Comparison of ENCODE assay signal across 8 cellular contexts in the genomic region with DNA sequence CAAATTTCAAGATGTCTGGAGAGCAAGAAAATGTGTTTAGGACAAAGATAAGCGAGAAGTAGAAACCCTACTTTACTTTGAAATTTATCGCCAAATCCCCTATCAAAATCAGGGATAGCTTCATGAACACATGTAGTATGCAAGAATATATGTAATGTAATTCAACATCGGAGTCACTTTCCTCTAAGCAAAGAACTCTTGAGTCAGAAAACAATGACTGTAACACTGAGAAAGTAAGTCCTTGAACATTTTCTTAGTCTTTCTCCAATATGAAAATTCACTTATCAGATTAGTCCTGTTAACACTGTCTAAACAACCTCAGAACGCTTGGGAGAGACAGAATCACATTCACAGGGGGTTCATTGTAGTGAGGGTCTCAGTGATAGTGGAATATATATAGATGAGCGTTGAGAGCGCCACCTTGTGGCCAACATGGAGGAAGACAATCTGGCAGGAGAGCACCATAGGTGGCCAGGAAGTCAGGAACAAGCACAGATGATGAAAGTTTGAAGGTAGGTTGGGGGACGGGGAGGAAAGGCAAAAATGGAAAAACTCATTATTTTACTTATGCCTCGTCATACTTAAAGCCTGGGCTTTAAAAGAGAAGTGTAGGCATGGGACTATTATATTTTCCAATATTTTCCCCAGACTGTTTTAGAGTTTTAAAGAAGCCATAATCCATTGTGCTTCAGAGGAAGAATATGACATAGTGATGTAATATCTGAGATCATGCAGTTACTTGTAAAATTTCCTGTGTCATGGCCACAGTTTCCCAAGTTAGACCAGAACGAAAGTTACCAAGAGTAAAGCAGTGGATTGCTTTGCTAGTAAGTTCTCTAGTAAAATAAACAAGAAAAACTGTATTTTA.
DNase-seq lines count a peak whose midpoint lies in the region; ATAC-seq and TF ChIP-seq lines count a peak whose summit lies in the region.

No MANE protein-coding gene starts in this region.

- WGBS in endodermal cell (ENCODE audit: insufficient coverage in 1 of 2, insufficient read length in 1 of 2), 2 experiments = 54 to 62% methylated on average over 3 to 9 of the region's 9 CpGs

- H3K27me3 Mint-ChIP-seq in endodermal cell (ENCODE audit: insufficient read depth) (no peaks in the 10 kb centered on the region), type B pancreatic cell (peaks cover 6% of the 10 kb centered on the region)

- peaks cover 17% of the 10 kb centered on the region for H3K9me3 Mint-ChIP-seq in endodermal cell
- H3K9me3 Mint-ChIP-seq in type B pancreatic cell = peaks cover 8% of the 10 kb centered on the region

- DNase-seq in AG08396 (ENCODE audit: low spot score) = peak; percentile 46
- DNase-seq in NCI-H1436 treated with DMSO at 0.1 percent for 48 hours (lab: John Stamatoyannopoulos, UW) = peak; percentile 4
- peak; percentile 16 for DNase-seq in T1000 (lab: John Stamatoyannopoulos, UW)
- DNase-seq in endodermal cell = peak; percentile 80
- peak; percentile 49 for DNase-seq in midbrain (lab: John Stamatoyannopoulos, UW)
- no peak for DNase-seq in type B pancreatic cell (ENCODE audit: extremely low spot score, unreplicated experiment)

- H3K36me3 Mint-ChIP-seq in endodermal cell (ENCODE audit: low read depth) = no peaks in the 10 kb centered on the region
- no peaks in the 10 kb centered on the region for H3K36me3 Mint-ChIP-seq in type B pancreatic cell

- ATAC-seq in GM18505 (IDR thresholded peaks at IDR 0.05; ENCODE audit: unreplicated experiment) (peak; percentile 96), HG02870 (IDR thresholded peaks at IDR 0.05; ENCODE audit: unreplicated experiment) (peak; percentile 95)

- no peaks in the 10 kb centered on the region for H3K4me1 ChIP-seq in endodermal cell (ENCODE audit: control insufficient read depth, insufficient read depth, low read length)

- H3K4me1 Mint-ChIP-seq in endodermal cell (peaks cover 4% of the 10 kb centered on the region), type B pancreatic cell (ENCODE audit: unreplicated experiment) (no peaks in the 10 kb centered on the region)

- no peak for TF ChIP-seq POLR2A in GM18505 (IDR thresholded peaks at IDR 0.05; ENCODE audit: borderline replicate concordance, extremely low read depth, insufficient read depth, insufficient read length)

- H3K4me3 Mint-ChIP-seq in endodermal cell = no peak overlapping the region
- H3K4me3 Mint-ChIP-seq in type B pancreatic cell = no peak overlapping the region

- no peak overlapping the region for H3K4me3 ChIP-seq in endodermal cell (ENCODE audit: low read length)

- no peaks in the 10 kb centered on the region for H3K36me3 ChIP-seq in endodermal cell (ENCODE audit: control insufficient read depth, insufficient read depth, low read length)

- peak; percentile 94 for TF ChIP-seq CTCF in endodermal cell (conservative IDR thresholded peaks at IDR 0.05)
- peak; percentile 95 for TF ChIP-seq CTCF in type B pancreatic cell (conservative IDR thresholded peaks at IDR 0.05)

- H3K27ac Mint-ChIP-seq in endodermal cell = no peak overlapping the region
- no peak overlapping the region for H3K27ac Mint-ChIP-seq in type B pancreatic cell

- H3K9ac ChIP-seq in endodermal cell (ENCODE audit: extremely low read depth, low read length, poor library complexity, severe bottlenecking) = no peak overlapping the region

- H3K9me3 ChIP-seq in endodermal cell (ENCODE audit: control insufficient read depth, low read length) = peaks cover 6% of the 10 kb centered on the region

- no peak overlapping the region for H3K27ac ChIP-seq in endodermal cell (ENCODE audit: low read depth, low read length)

- no peaks in the 10 kb centered on the region for H3K27me3 ChIP-seq in endodermal cell (ENCODE audit: control insufficient read depth, insufficient read depth, low read length, poor library complexity, severe bottlenecking)
